Comparison of ENCODE assay signal across 8 cellular contexts in the genomic region with DNA sequence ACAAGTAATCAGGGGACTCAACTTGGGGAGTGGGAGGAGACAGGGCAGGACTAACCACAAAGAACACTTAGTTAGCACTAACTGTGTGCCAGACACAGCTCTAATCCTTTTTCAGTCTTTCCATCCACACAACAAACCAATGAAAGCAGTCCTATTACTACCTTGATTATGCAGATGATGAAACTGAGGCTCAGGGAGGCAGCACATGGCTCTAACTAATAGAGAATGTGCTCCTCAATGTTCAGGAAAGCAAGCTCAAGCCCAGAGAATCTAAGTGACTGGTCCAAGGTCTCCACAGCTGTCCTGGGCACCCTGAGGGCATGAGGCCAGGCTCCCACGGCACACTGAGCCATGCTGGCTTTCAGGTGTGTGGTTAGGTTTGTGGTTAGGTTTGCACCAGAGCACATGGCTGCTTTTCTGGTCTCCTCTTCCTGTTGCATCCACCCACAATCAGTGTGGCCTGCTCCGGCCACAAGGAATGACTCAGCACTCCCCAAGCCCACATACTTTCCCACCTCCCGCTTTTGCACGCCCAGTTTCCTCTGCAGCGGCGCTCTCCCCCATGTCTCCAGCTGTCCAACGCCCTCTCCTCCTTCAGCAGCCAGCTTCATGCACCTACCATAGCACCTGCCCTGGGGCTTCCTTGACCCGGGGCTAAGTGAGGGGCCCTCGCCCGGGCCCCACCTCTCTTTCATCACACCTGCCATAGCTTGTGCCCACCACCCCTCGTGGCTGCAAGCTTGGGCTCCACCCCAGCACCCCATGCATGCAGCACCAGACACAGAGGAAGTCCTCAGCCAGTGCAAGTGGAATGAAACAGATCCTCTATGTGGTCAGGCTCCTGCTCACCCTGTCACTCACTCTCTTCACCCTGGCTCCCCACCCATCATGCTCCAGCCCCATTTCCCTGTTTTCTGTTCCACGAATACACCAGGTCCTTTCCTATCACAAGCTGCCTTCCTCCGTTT.
DNase-seq lines count a peak whose midpoint lies in the region; ATAC-seq, FAIRE-seq and TF ChIP-seq lines count a peak whose summit lies in the region.

No MANE protein-coding gene starts in this region.

- H3K27me3 ChIP-seq in colonic mucosa, result no peaks in the 10 kb centered on the region

- no peak overlapping the region for H3K9ac ChIP-seq in colonic mucosa (ENCODE audit: low read depth in 2 of 2, low read length in 2 of 2)

- no peaks in the 10 kb centered on the region for H3K9me3 ChIP-seq in colonic mucosa

- H3K36me3 ChIP-seq in colonic mucosa, result no peaks in the 10 kb centered on the region

- H3K4me1 ChIP-seq in colonic mucosa, result no peaks in the 10 kb centered on the region

- no peak overlapping the region for H3K27ac ChIP-seq in colonic mucosa

- DNase-seq in CMK (ENCODE audit: low read depth), result peak; percentile 89
- DNase-seq in GM19239 (ENCODE audit: insufficient read length, low spot score), result peak; percentile 54
- DNase-seq in SKM-1 treated with dmso at 0.1 percent for 144 hours (lab: John Stamatoyannopoulos, UW; ENCODE audit: unreplicated experiment), result peak; percentile 56
- peak; percentile 90 for DNase-seq in iris pigment epithelial cell (ENCODE audit: low read depth)
- no peak for DNase-seq in effector CD8-positive, alpha-beta T cell (lab: John Stamatoyannopoulos, UW)
- DNase-seq in NCI-H2029 (lab: John Stamatoyannopoulos, UW), result no peak
- DNase-seq in colonic mucosa, result no peak

- no peak for TF ChIP-seq CTCF in colonic mucosa (IDR thresholded peaks at IDR 0.05)

- no peak overlapping the region for H3K4me3 ChIP-seq in colonic mucosa

- intact Hi-C loops in colonic mucosa (cut with DNase I), result no loop called here

- peak; percentile 62 for ATAC-seq in HG03103 (IDR thresholded peaks at IDR 0.05; ENCODE audit: low read depth, unreplicated experiment)

- FAIRE-seq in GM19239 (lab: Jason Lieb, UNC), result peak; percentile 86

Comparison
In these comparisons a context has a peak if more than half of its experiments do, and no peak if none do; other contexts are left out.
1. DNase-seq: peak in CMK (single experiment), GM19239 (single experiment), SKM-1 treated with dmso at 0.1 percent for 144 hours (single experiment) and iris pigment epithelial cell (single experiment); none in effector CD8-positive, alpha-beta T cell (single experiment), NCI-H2029 (single experiment) and colonic mucosa (single experiment).